Comparison of ENCODE assay signal across 9 cellular contexts in genomic region chr9:127455299-127455992, GRCh38. TPM values are rescaled to one million over a fixed set of nuclear protein-coding genes. Genes with fewer than 3 reads are reported as not detected.
DNase-seq lines count a peak whose midpoint lies in the region; ATAC-seq and TF ChIP-seq lines count a peak whose summit lies in the region.
"Had no signal": no experiment of that assay in that cellular context is flagged by ENCODE, and none has a peak within 500 bp of the region (broad histone marks: within the 10 kb centered on the region; RNA-seq: fewer than 3 reads in every experiment).

No MANE protein-coding gene starts in this region.

- no peak overlapping the region for H3K18ac ChIP-seq in IMR-90 (ENCODE audit: low read depth, low read length)

- H3K4me1 Mint-ChIP-seq in activated CD8-positive, alpha-beta T cell treated with anti-CD3 and anti-CD28 coated beads, Interleukin-2, amount 10 ng/mL, durations not matched to agents 7 days and 5 days (ENCODE audit: low read depth): peaks cover 19% of the 10 kb centered on the region

- H2AFZ ChIP-seq in IMR-90 (replicated peaks; ENCODE audit: low read length, poor library complexity): no peak overlapping the region

- H3K36me3 ChIP-seq in IMR-90 (ENCODE audit: control insufficient read depth, insufficient read depth, low read length): peaks cover 27% of the 10 kb centered on the region

- peaks cover 8% of the 10 kb centered on the region for H4K20me1 ChIP-seq in IMR-90 (ENCODE audit: insufficient read depth, low read length)

- in situ Hi-C loops in IMR-90 (cut with MboI; ENCODE audit: low sequenced_read_pairs): no loop called here

- H2AK9ac ChIP-seq in IMR-90 (replicated peaks; ENCODE audit: low read depth, low read length, poor library complexity): peak overlapping the region; percentile 70

- WGBS in IMR-90 (ENCODE audit: extremely low coverage in 2 of 2, insufficient read length in 1 of 2), 2 experiments: no CpG with 5 or more reads among the region's 6 CpGs

- no peak overlapping the region for H2BK20ac ChIP-seq in IMR-90 (ENCODE audit: low read depth, low read length)

- H3K9me3 Mint-ChIP-seq in activated CD8-positive, alpha-beta T cell treated with anti-CD3 and anti-CD28 coated beads, Interleukin-2, amount 10 ng/mL, durations not matched to agents 7 days and 5 days (ENCODE audit: insufficient read depth): no peaks in the 10 kb centered on the region

- no peak overlapping the region for H2BK15ac ChIP-seq in IMR-90 (ENCODE audit: low read depth, low read length)

- H3K9ac ChIP-seq in IMR-90 (ENCODE audit: low read depth, low read length): no peak overlapping the region

- H3K27ac ChIP-seq in IMR-90 (ENCODE audit: insufficient read depth, low read length): no peak overlapping the region

- H3K79me1 ChIP-seq in IMR-90 (ENCODE audit: low read depth in 1 of 2, low read length in 2 of 2): peaks cover 21 to 27% of the 10 kb centered on the region in 2 experiments

- DNase-seq in COR-L47 (lab: John Stamatoyannopoulos, UW): peak; percentile 3
- no peak for DNase-seq in IMR-90
- DNase-seq in activated CD8-positive, alpha-beta T cell treated with anti-CD3 and anti-CD28 coated beads, Interleukin-2, amount 10 ng/mL, durations not matched to agents 7 days and 5 days: peak; percentile 39
- DNase-seq in medulla oblongata (ENCODE audit: extremely low spot score): peak; percentile 27
- no peak for DNase-seq in hepatic stellate cell (ENCODE audit: low spot score)

- POLR2A ChIA-PET in IMR-90 (lab: Charles Lee; ENCODE audit: unreplicated experiment): interaction anchor here (0.8 kb wide), 1 partner anchor 11 kb away, joined by 3 read pairs; no protein-coding TSS in a partner anchor
- POLR2A ChIA-PET in activated CD8-positive, alpha-beta T cell treated with anti-CD3 and anti-CD28 coated beads, Interleukin-2, amount 10 ng/mL, durations not matched to agents 7 days and 5 days (lab: Charles Lee): no interaction called here

- H4K5ac ChIP-seq in IMR-90 (ENCODE audit: low read depth, low read length): no peak overlapping the region

- H3K9me1 ChIP-seq in IMR-90 (ENCODE audit: insufficient read depth, low read length): peaks cover 11% of the 10 kb centered on the region

- no peak overlapping the region for H2BK5ac ChIP-seq in IMR-90 (ENCODE audit: low read depth, low read length, poor library complexity, severe bottlenecking)

- dilution Hi-C loops in IMR-90 (cut with HindIII; ENCODE audit: low sequenced_read_pairs, unreplicated experiment): no loop called here

- H3K23ac ChIP-seq in IMR-90 (ENCODE audit: low read depth, low read length): no peak overlapping the region

- H3K36me3 Mint-ChIP-seq in activated CD8-positive, alpha-beta T cell treated with anti-CD3 and anti-CD28 coated beads, Interleukin-2, amount 10 ng/mL, durations not matched to agents 7 days and 5 days (ENCODE audit: low read depth): peaks cover 17% of the 10 kb centered on the region
- H3K36me3 Mint-ChIP-seq: activated naive CD8-positive, alpha-beta T cell had no signal

- CTCF ChIA-PET in IMR-90 (lab: Yijun Ruan, JAX): no interaction called here
- CTCF ChIA-PET in activated CD8-positive, alpha-beta T cell treated with anti-CD3 and anti-CD28 coated beads, Interleukin-2, amount 10 ng/mL, durations not matched to agents 7 days and 5 days (lab: Charles Lee): interaction anchor here (0.7 to 2.0 kb wide), 16 partner anchors 8 to 280 kb away, joined by 3 to 12 read pairs (median 3); partner anchors contain the start of genes SLC2A8 and TOR2A

- H3K4ac ChIP-seq in IMR-90 (ENCODE audit: low read depth, low read length): no peak overlapping the region

- no peak overlapping the region for H4K8ac ChIP-seq in IMR-90 (ENCODE audit: low read depth in 2 of 2, low read length in 2 of 2)

- H3K9me3 ChIP-seq in IMR-90 (ENCODE audit: control insufficient read depth, insufficient read depth, low read length): no peaks in the 10 kb centered on the region

- TF ChIP-seq POLR2A in IMR-90 (IDR thresholded peaks at IDR 0.05; ENCODE audit: low read depth, low read length): no peak

- no peak overlapping the region for H2BK120ac ChIP-seq in IMR-90 (ENCODE audit: low read depth, low read length)

- no peak overlapping the region for H3K56ac ChIP-seq in IMR-90 (ENCODE audit: extremely low read depth, insufficient read depth, low read length)

- no peaks in the 10 kb centered on the region for H3K27me3 Mint-ChIP-seq in activated CD8-positive, alpha-beta T cell treated with anti-CD3 and anti-CD28 coated beads, Interleukin-2, amount 10 ng/mL, durations not matched to agents 7 days and 5 days (ENCODE audit: low read depth)
- H3K27me3 Mint-ChIP-seq: activated naive CD8-positive, alpha-beta T cell had no signal

- no peak overlapping the region for H3K4me3 Mint-ChIP-seq in activated CD8-positive, alpha-beta T cell treated with anti-CD3 and anti-CD28 coated beads, Interleukin-2, amount 10 ng/mL, durations not matched to agents 7 days and 5 days

- no peak overlapping the region for H3K4me3 ChIP-seq in IMR-90 (ENCODE audit: insufficient read depth, low read depth, low read length)

- no peak overlapping the region for H3K27ac Mint-ChIP-seq in activated CD8-positive, alpha-beta T cell treated with anti-CD3 and anti-CD28 coated beads, Interleukin-2, amount 10 ng/mL, durations not matched to agents 7 days and 5 days
- H3K27ac Mint-ChIP-seq: activated naive CD8-positive, alpha-beta T cell had no signal

- H3K27me3 ChIP-seq in IMR-90 (ENCODE audit: control insufficient read depth, insufficient read depth, low read length): no peaks in the 10 kb centered on the region

- peak; percentile 18; the same call in 1 of the 2 replicates for TF ChIP-seq CTCF in IMR-90 (conservative IDR thresholded peaks at IDR 0.05; ENCODE audit: low read depth, low read length)

- H3K4me1 ChIP-seq in IMR-90 (ENCODE audit: control insufficient read depth, insufficient read depth, low read length): peaks cover 5% of the 10 kb centered on the region

- no peak overlapping the region for H3K4me2 ChIP-seq in IMR-90 (ENCODE audit: low read depth, low read length)

- BruUV-seq in IMR-90 (replicated peaks; lab: Mats Ljungman, UMichigan): no TSS peak

- intact Hi-C loops in IMR-90 (cut with micrococcal nuclease): no loop called here

- H4K91ac ChIP-seq in IMR-90 (ENCODE audit: insufficient read depth, low read depth, low read length): no peak overlapping the region

- H3K14ac ChIP-seq in IMR-90 (replicated peaks; ENCODE audit: low read depth, low read length): no peak overlapping the region

- ATAC-seq in IMR-90 (ENCODE audit: low read depth): no peak
- ATAC-seq in activated CD8-positive, alpha-beta T cell treated with anti-CD3 and anti-CD28 coated beads, Interleukin-2, amount 10 ng/mL, durations not matched to agents 7 days and 5 days: no peak
- no peak for ATAC-seq in GM18867 (IDR thresholded peaks at IDR 0.05; ENCODE audit: unreplicated experiment)
- no peak for ATAC-seq in HG03439 (IDR thresholded peaks at IDR 0.05; ENCODE audit: unreplicated experiment)
- no peak for ATAC-seq in HG03432 (IDR thresholded peaks at IDR 0.05; ENCODE audit: unreplicated experiment)

- no peak; the same call in 1 of the 2 replicates for TF ChIP-seq RAD21 in IMR-90 (IDR thresholded peaks at IDR 0.05; ENCODE audit: low read length)

- H2AK5ac ChIP-seq in IMR-90 (ENCODE audit: low read depth, low read length): no peak overlapping the region

TF ChIP-seq in IMR-90, 13 proteins besides CTCF, POLR2A, EP300 and RAD21:
- TF ChIP-seq SMC3 (IDR thresholded peaks at IDR 0.05; ENCODE audit: low read depth, low read length) (0 out of 2 replicates have a peak, but pooled peaks have one; percentile 12), USF2 (IDR thresholded peaks at IDR 0.05; ENCODE audit: low read depth, low read length) (no peak)

RNA-seq across cellular contexts. Expression of gene LRSAM1, which starts 4.1 kb away (rescaled TPM):
- 3.0 and 3.3 TPM in 2 replicates for total RNA-seq in IMR-90 (2012; rRNA removed)
- 8.0 and 9.3 TPM in 2 replicates for polyA plus RNA-seq in IMR-90 (2012; rRNA removed)
- 8.0 and 10.1 TPM in 2 replicates for polyA plus RNA-seq in IMR-90 (2012; cell fraction: cytosol; rRNA removed)
- 29.5 and 53.3 TPM in 2 replicates for polyA plus RNA-seq in IMR-90 (2012; cell fraction: nucleus; rRNA removed; ENCODE audit: low replicate concordance)
- 10 to 100 TPM; 17.8 to 18.0 TPM for total RNA-seq in activated CD8-positive, alpha-beta T cell treated with anti-CD3 and anti-CD28 coated beads, Interleukin-2, amount 10 ng/mL, durations not matched to agents 7 days and 5 days

RNA-seq across cellular contexts. Expression of gene RPL12, which starts 4.2 kb away (rescaled TPM):
- total RNA-seq in IMR-90 (2012; rRNA removed): 1,864 and 2,290 TPM in 2 replicates
- polyA plus RNA-seq in IMR-90 (2012; rRNA removed): 2,087 and 2,379 TPM in 2 replicates
- 1,664 and 3,657 TPM in 2 replicates for polyA plus RNA-seq in IMR-90 (2012; cell fraction: cytosol; rRNA removed)
- 762 and 905 TPM in 2 replicates for polyA plus RNA-seq in IMR-90 (2012; cell fraction: nucleus; rRNA removed; ENCODE audit: low replicate concordance)
- 1,000 to 10,000 TPM; 1,248 to 1,328 TPM for total RNA-seq in activated CD8-positive, alpha-beta T cell treated with anti-CD3 and anti-CD28 coated beads, Interleukin-2, amount 10 ng/mL, durations not matched to agents 7 days and 5 days

RNA-seq across cellular contexts. Expression of gene ZNF79, which starts 31.3 kb away (rescaled TPM):
- total RNA-seq in IMR-90 (2012; rRNA removed): 13.9 and 15.4 TPM in 2 replicates
- polyA plus RNA-seq in IMR-90 (2012; rRNA removed): 5.3 and 5.6 TPM in 2 replicates
- 2.4 and 4.0 TPM in 2 replicates for polyA plus RNA-seq in IMR-90 (2012; cell fraction: cytosol; rRNA removed)
- polyA plus RNA-seq in IMR-90 (2012; cell fraction: nucleus; rRNA removed; ENCODE audit: low replicate concordance): 9.5 and 14.4 TPM in 2 replicates
- total RNA-seq in activated CD8-positive, alpha-beta T cell treated with anti-CD3 and anti-CD28 coated beads, Interleukin-2, amount 10 ng/mL, durations not matched to agents 7 days and 5 days: 10 to 100 TPM; 11.3 to 12.1 TPM

RNA-seq across cellular contexts. Expression of gene SLC2A8, which starts 58.5 kb away (rescaled TPM):
- total RNA-seq in IMR-90 (2012; rRNA removed): 6.4 and 9.0 TPM in 2 replicates
- polyA plus RNA-seq in IMR-90 (2012; rRNA removed): 12.0 and 13.2 TPM in 2 replicates
- 4.0 and 12.6 TPM in 2 replicates for polyA plus RNA-seq in IMR-90 (2012; cell fraction: cytosol; rRNA removed)
- 17.6 and 48.8 TPM in 2 replicates for polyA plus RNA-seq in IMR-90 (2012; cell fraction: nucleus; rRNA removed; ENCODE audit: low replicate concordance)
- 1 to 10 TPM; 5.6 to 7.2 TPM for total RNA-seq in activated CD8-positive, alpha-beta T cell treated with anti-CD3 and anti-CD28 coated beads, Interleukin-2, amount 10 ng/mL, durations not matched to agents 7 days and 5 days

Comparison
In these comparisons a context has a peak if more than half of its experiments do, and no peak if none do; other contexts are left out.
1. DNase-seq: peak in COR-L47 (single experiment), activated CD8-positive, alpha-beta T cell treated with anti-CD3 and anti-CD28 coated beads, Interleukin-2, amount 10 ng/mL, durations not matched to agents 7 days and 5 days (single experiment) and medulla oblongata (single experiment); none in IMR-90 (single experiment) and hepatic stellate cell (single experiment).